In genomic region chr20:38970302-38970701, GRCh38 we compare ENCODE assay signal across 13 cellular contexts. TPM values are rescaled to one million over a fixed set of nuclear protein-coding genes. Genes with fewer than 3 reads are reported as not detected.
DNase-seq lines count a peak whose midpoint lies in the region; ATAC-seq and TF ChIP-seq lines count a peak whose summit lies in the region.
"Had no signal": no experiment of that assay in that cellular context is flagged by ENCODE, and none has a peak within 500 bp of the region (broad histone marks: within the 10 kb centered on the region; RNA-seq: fewer than 3 reads in every experiment).

No MANE protein-coding gene starts in this region.

- no peak overlapping the region for H3K4me3 Mint-ChIP-seq in progenitor cell of endocrine pancreas (ENCODE audit: low read depth)
- no peak overlapping the region for H3K4me3 Mint-ChIP-seq in naive thymus-derived CD4-positive, alpha-beta T cell
- H3K4me3 Mint-ChIP-seq: activated CD8-positive, alpha-beta memory T cell treated with anti-CD3 and anti-CD28 coated beads, Interleukin-2, amount 10 ng/mL, durations not matched to agents 7 days and 5 days had no signal

- no peak for ATAC-seq in HG03196 (IDR thresholded peaks at IDR 0.05; ENCODE audit: unreplicated experiment)
- no peak for ATAC-seq in naive thymus-derived CD4-positive, alpha-beta T cell
- no peak for ATAC-seq in GM19023 (IDR thresholded peaks at IDR 0.05; ENCODE audit: unreplicated experiment)
- ATAC-seq: activated CD8-positive, alpha-beta memory T cell treated with anti-CD3 and anti-CD28 coated beads, Interleukin-2, amount 10 ng/mL, durations not matched to agents 7 days and 5 days had no signal

- DNase-seq in EH (ENCODE audit: low read depth) (peak; percentile 97), Peyer's patch (no peak), progenitor cell of endocrine pancreas (ENCODE audit: low spot score, unreplicated experiment) (no peak)
- DNase-seq in activated CD8-positive, alpha-beta memory T cell treated with anti-CD3 and anti-CD28 coated beads, Interleukin-2, amount 50 U/mL, for 4 hours = no peak
- no peak for DNase-seq in naive thymus-derived CD4-positive, alpha-beta T cell
- DNase-seq: activated CD8-positive, alpha-beta memory T cell treated with anti-CD3 and anti-CD28 coated beads, Interleukin-2, amount 10 ng/mL, durations not matched to agents 7 days and 5 days; amygdala; NCI-H187; stimulated activated CD4-positive, alpha-beta T cell treated with anti-CD3 and anti-CD28 coated beads, Interleukin-4, amount 100 ng/mL, for 1 hour had no signal

- H3K36me3 ChIP-seq in Peyer's patch (peaks cover 0 to 23% (median 0%) of the 10 kb centered on the region in 3 donors), esophagus (ENCODE audit: control insufficient read depth in 2 of 2, insufficient read depth in 2 of 2, low read length in 1 of 2) (peaks cover 3 to 5% of the 10 kb centered on the region in 2 donors)
- H3K36me3 ChIP-seq in naive thymus-derived CD4-positive, alpha-beta T cell (ENCODE audit: control insufficient read depth in 2 of 3, insufficient read depth in 3 of 3, low read length in 3 of 3) = peaks cover 3 to 59% (median 4%) of the 10 kb centered on the region in 3 experiments

- CTCF ChIA-PET in naive thymus-derived CD4-positive, alpha-beta T cell (lab: Charles Lee) = no interaction called here

- WGBS in esophagus, 2 donors = 83% methylated on average over 1 of the region's 1 CpG

- intact Hi-C loops in naive thymus-derived CD4-positive, alpha-beta T cell (cut with micrococcal nuclease) = no loop called here

- H3K4me1 Mint-ChIP-seq in progenitor cell of endocrine pancreas (ENCODE audit: low read depth) = no peaks in the 10 kb centered on the region
- H3K4me1 Mint-ChIP-seq in naive thymus-derived CD4-positive, alpha-beta T cell = peaks cover under 1 to 33% (median 10%) of the 10 kb centered on the region in 7 donors

- H3K4me3 ChIP-seq in Peyer's patch = no peak overlapping the region
- H3K4me3 ChIP-seq in esophagus (ENCODE audit: low read depth in 1 of 2, low read length in 2 of 2) = no peak overlapping the region
- no peak overlapping the region for H3K4me3 ChIP-seq in naive thymus-derived CD4-positive, alpha-beta T cell (ENCODE audit: low read length)
- H3K4me3 ChIP-seq: thoracic aorta had no signal

- no peak for TF ChIP-seq POLR2A in Peyer's patch (IDR thresholded peaks at IDR 0.05)

- H3K36me3 Mint-ChIP-seq in progenitor cell of endocrine pancreas (ENCODE audit: insufficient read depth) = peaks cover 4% of the 10 kb centered on the region
- peaks cover 12 to 43% (median 28%) of the 10 kb centered on the region in 5 donors for H3K36me3 Mint-ChIP-seq in naive thymus-derived CD4-positive, alpha-beta T cell

- H3K9me3 ChIP-seq in Peyer's patch (no peaks in the 10 kb centered on the region), esophagus (ENCODE audit: control insufficient read depth in 2 of 2, insufficient read depth in 1 of 2, low read depth in 1 of 2, low read length in 1 of 2) (no peaks in the 10 kb centered on the region)
- no peaks in the 10 kb centered on the region for H3K9me3 ChIP-seq in naive thymus-derived CD4-positive, alpha-beta T cell (ENCODE audit: control insufficient read depth in 2 of 3, low read length in 3 of 3)
- H3K9me3 ChIP-seq: thoracic aorta had no signal

- peak overlapping the region; percentile 59 for H3K27ac Mint-ChIP-seq in progenitor cell of endocrine pancreas
- H3K27ac Mint-ChIP-seq in naive thymus-derived CD4-positive, alpha-beta T cell = no peak overlapping the region

- H3K9me3 Mint-ChIP-seq in progenitor cell of endocrine pancreas (ENCODE audit: low read depth) = no peaks in the 10 kb centered on the region
- H3K9me3 Mint-ChIP-seq in naive thymus-derived CD4-positive, alpha-beta T cell = no peaks in the 10 kb centered on the region

- peaks cover 0 to 16% (median 0%) of the 10 kb centered on the region in 4 donors for H3K4me1 ChIP-seq in Peyer's patch
- peaks cover 0 to 9% of the 10 kb centered on the region in 2 donors for H3K4me1 ChIP-seq in esophagus (ENCODE audit: control insufficient read depth in 2 of 2, insufficient read depth in 2 of 2, low read length in 1 of 2)
- H3K4me1 ChIP-seq in naive thymus-derived CD4-positive, alpha-beta T cell (ENCODE audit: control insufficient read depth in 2 of 2, insufficient read depth in 2 of 2, low read length in 2 of 2) = no peaks in the 10 kb centered on the region

- TF ChIP-seq CTCF in Peyer's patch (IDR thresholded peaks at IDR 0.05) (no peak), progenitor cell of endocrine pancreas (IDR thresholded peaks at IDR 0.05; ENCODE audit: unreplicated experiment) (no peak)

- POLR2A ChIA-PET in naive thymus-derived CD4-positive, alpha-beta T cell (lab: Charles Lee) = no interaction called here

- H3K27ac ChIP-seq in Peyer's patch = peak overlapping the region in 3 of 4 donors; percentile 29 to 82 (median 77)
- peak overlapping the region; percentile 55 to 71 for H3K27ac ChIP-seq in esophagus (ENCODE audit: low read depth in 2 of 2, low read length in 1 of 2)
- H3K27ac ChIP-seq in naive thymus-derived CD4-positive, alpha-beta T cell (ENCODE audit: low read depth, low read length) = no peak overlapping the region
- H3K27ac ChIP-seq: thoracic aorta had no signal

- no peaks in the 10 kb centered on the region for H3K27me3 Mint-ChIP-seq in progenitor cell of endocrine pancreas
- H3K27me3 Mint-ChIP-seq in naive thymus-derived CD4-positive, alpha-beta T cell = no peaks in the 10 kb centered on the region
- H3K27me3 Mint-ChIP-seq: activated CD8-positive, alpha-beta memory T cell treated with anti-CD3 and anti-CD28 coated beads, Interleukin-2, amount 10 ng/mL, durations not matched to agents 7 days and 5 days had no signal

- no peaks in the 10 kb centered on the region for H3K27me3 ChIP-seq in Peyer's patch
- no peaks in the 10 kb centered on the region for H3K27me3 ChIP-seq in esophagus (ENCODE audit: control insufficient read depth in 1 of 2, insufficient read depth in 2 of 2, low read length in 2 of 2)
- no peaks in the 10 kb centered on the region for H3K27me3 ChIP-seq in naive thymus-derived CD4-positive, alpha-beta T cell (ENCODE audit: control insufficient read depth in 2 of 2, insufficient read depth in 2 of 2, low read length in 2 of 2)

RNA-seq across cellular contexts. Expression of gene DHX35, which starts 8.2 kb away (rescaled TPM):
- total RNA-seq in Peyer's patch = 10 to 100 TPM; 14.0 to 32.4 (median 18.1) TPM
- polyA plus RNA-seq in esophagus = 1 to 10 TPM; 6.5 to 9.6 TPM
- total RNA-seq in progenitor cell of endocrine pancreas = 14.4 and 14.5 TPM in 2 replicates
- 10 to 100 TPM in 4 of 5 experiments, 1 to 10 TPM in 1; 8.0 to 13.3 (median 10.6) TPM for total RNA-seq in naive thymus-derived CD4-positive, alpha-beta T cell
- polyA plus RNA-seq in naive thymus-derived CD4-positive, alpha-beta T cell = 1 to 10 TPM; 4.7 to 8.9 TPM

RNA-seq across cellular contexts. Expression of gene FAM83D, which starts 44.1 kb away (rescaled TPM):
- 10 to 100 TPM in 1 of 4 donors, 1 to 10 TPM in 3; 6.3 to 13.5 (median 7.8) TPM for total RNA-seq in Peyer's patch
- 10 to 100 TPM; 32.6 to 62.0 TPM for polyA plus RNA-seq in esophagus
- 12.6 and 13.8 TPM in 2 replicates for total RNA-seq in progenitor cell of endocrine pancreas
- 10 to 100 TPM in 1 of 5 experiments, 1 to 10 TPM in 4; 1.4 to 11.1 (median 1.8) TPM for total RNA-seq in naive thymus-derived CD4-positive, alpha-beta T cell
- 1 to 10 TPM in 1 of 2 donors, under 1 TPM in 1; 0.82 to 2.0 TPM for polyA plus RNA-seq in naive thymus-derived CD4-positive, alpha-beta T cell
